In the genomic region with DNA sequence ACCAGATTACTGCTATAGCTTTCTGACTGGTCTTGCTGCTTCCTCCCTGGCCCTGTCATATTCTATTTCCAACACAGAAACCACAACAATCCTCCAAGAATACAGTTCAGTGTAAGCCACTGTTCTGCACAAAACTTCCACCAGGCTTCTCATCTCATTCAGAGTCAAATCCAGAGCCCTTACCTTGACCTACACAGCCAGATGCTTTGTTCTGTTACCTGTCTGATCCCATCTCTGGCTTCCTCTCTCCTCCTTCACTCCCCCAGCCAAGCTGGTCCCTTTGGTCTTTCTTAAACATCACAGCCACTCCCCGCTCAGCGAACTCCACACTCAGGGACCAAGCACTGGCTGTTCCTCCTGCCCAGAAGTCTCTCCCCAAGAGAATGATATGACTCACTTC, we compare ENCODE assay signal across 16 cellular contexts.
DNase-seq lines count a peak whose midpoint lies in the region; ATAC-seq, FAIRE-seq and TF ChIP-seq lines count a peak whose summit lies in the region.
"Had no signal": no experiment of that assay in that cellular context is flagged by ENCODE, and none has a peak within 500 bp of the region (broad histone marks: within the 10 kb centered on the region; RNA-seq: fewer than 3 reads in every experiment).

No MANE protein-coding gene starts in this region.

- in situ Hi-C loops in IMR-90 (cut with MboI; ENCODE audit: low sequenced_read_pairs) = no loop called here
- in situ Hi-C loops in GM12878 (cut with MboI) = no loop called here

- H3K79me1 ChIP-seq in IMR-90 (ENCODE audit: low read depth in 1 of 2, low read length in 2 of 2) = no peaks in the 10 kb centered on the region

- ATAC-seq in GM18870 (IDR thresholded peaks at IDR 0.05; ENCODE audit: unreplicated experiment) = peak; percentile 39
- ATAC-seq in IMR-90 (ENCODE audit: low read depth) = peak; percentile 55; the same call in 1 of the 2 replicates
- peak; percentile 40 for ATAC-seq in GM12878
- ATAC-seq in GM18519 (IDR thresholded peaks at IDR 0.05; ENCODE audit: low FRiP score, unreplicated experiment) = no peak

- H3K4me3 Mint-ChIP-seq in chondrocyte (ENCODE audit: unreplicated experiment) = no peak overlapping the region
- H3K4me3 Mint-ChIP-seq: activated CD4-positive, alpha-beta T cell treated with anti-CD3 and anti-CD28 coated beads, Interleukin-2, amount 10 ng/mL, durations not matched to agents 24 days and 14 days; activated T-helper 17 cell treated with anti-CD3 and anti-CD28 coated beads, Interleukin-2, amount 50 U/mL, for 72 hours had no signal

- H3K27ac Mint-ChIP-seq in chondrocyte (ENCODE audit: unreplicated experiment) = no peak overlapping the region
- H3K27ac Mint-ChIP-seq: activated CD4-positive, alpha-beta T cell treated with anti-CD3 and anti-CD28 coated beads, Interleukin-2, amount 10 ng/mL, durations not matched to agents 24 days and 14 days; activated T-helper 17 cell treated with anti-CD3 and anti-CD28 coated beads, Interleukin-2, amount 50 U/mL, for 72 hours had no signal

- H3K4me1 Mint-ChIP-seq in chondrocyte (ENCODE audit: low read depth) = peaks cover 26% of the 10 kb centered on the region
- H3K4me1 Mint-ChIP-seq: activated T-helper 17 cell treated with anti-CD3 and anti-CD28 coated beads, Interleukin-2, amount 50 U/mL, for 72 hours had no signal

- no peak for TF ChIP-seq POLR2A in IMR-90 (IDR thresholded peaks at IDR 0.05; ENCODE audit: low read depth, low read length)
- no peak for TF ChIP-seq POLR2A in GM12878 (IDR thresholded peaks at IDR 0.05; ENCODE audit: low read depth, low read length)

- H3K27me3 ChIP-seq in IMR-90 (ENCODE audit: control insufficient read depth, insufficient read depth, low read length) (no peaks in the 10 kb centered on the region; the same call in 1 of the 2 replicates), GM12878 (replicated peaks in 1 of 2; ENCODE audit: control insufficient read depth in 2 of 2, insufficient read depth in 2 of 2, low read length in 1 of 2) (no peaks in the 10 kb centered on the region), osteoblast (ENCODE audit: insufficient read depth, low read length) (no peaks in the 10 kb centered on the region)
- H3K27me3 ChIP-seq: spleen, upper lobe of left lung had no signal

- dilution Hi-C loops in IMR-90 (cut with HindIII; ENCODE audit: low sequenced_read_pairs, unreplicated experiment) = no loop called here

- H3K9me3 ChIP-seq in IMR-90 (ENCODE audit: control insufficient read depth, insufficient read depth, low read length) (no peaks in the 10 kb centered on the region), GM12878 (replicated peaks; ENCODE audit: control insufficient read depth, insufficient read depth, low read length) (no peaks in the 10 kb centered on the region), osteoblast (ENCODE audit: low read depth, low read length) (no peaks in the 10 kb centered on the region)
- H3K9me3 ChIP-seq: spleen, upper lobe of left lung had no signal

- DNase-seq in IMR-90 (no peak), GM12878 (ENCODE audit: low read depth, low spot score) (no peak), osteoblast (ENCODE audit: insufficient read length, low spot score, missing footprints) (peak; percentile 58), chondrocyte (ENCODE audit: low spot score) (no peak), COR-L47 (lab: John Stamatoyannopoulos, UW) (no peak)
- no peak for DNase-seq in activated effector memory CD4-positive, alpha-beta T cell treated with anti-CD3 and anti-CD28 coated beads, Interleukin-2, amount 50 U/mL, for 16 hours
- DNase-seq: Calu3, NCI-H2107, spleen, SW 1271, upper lobe of left lung had no signal

- TF ChIP-seq RAD21 in IMR-90 (IDR thresholded peaks at IDR 0.05; ENCODE audit: low read length) (no peak), GM12878 (IDR thresholded peaks at IDR 0.05; ENCODE audit: insufficient read depth, low read depth, low read length) (no peak)

- SMC1A ChIA-PET in GM12878 (lab: Charles Lee; ENCODE audit: uncharacterized antibody, unreplicated experiment) = interaction anchor here (0.8 to 1.6 kb wide), 2 partner anchors 49 to 154 kb away, joined by 3 read pairs; no protein-coding TSS in a partner anchor

- H3K4me1 ChIP-seq in IMR-90 (ENCODE audit: control insufficient read depth, insufficient read depth, low read length) = peaks cover 2% of the 10 kb centered on the region; the same call in 1 of the 2 replicates
- H3K4me1 ChIP-seq in GM12878 (ENCODE audit: control insufficient read depth, insufficient read depth, low read length) = 0 out of 2 replicates have a peak, but pooled peaks cover 5% of the 10 kb centered on the region
- peaks cover 32% of the 10 kb centered on the region for H3K4me1 ChIP-seq in osteoblast (ENCODE audit: insufficient read depth, low read length)
- H3K4me1 ChIP-seq: upper lobe of left lung had no signal

- H3K4me2 ChIP-seq in IMR-90 (ENCODE audit: low read depth, low read length) = no peak overlapping the region
- H3K4me2 ChIP-seq in GM12878 (ENCODE audit: control insufficient read depth, insufficient read depth) = no peak overlapping the region
- no peak overlapping the region for H3K4me2 ChIP-seq in osteoblast (ENCODE audit: insufficient read depth, low read length)
- H3K4me2 ChIP-seq: KMS-11 had no signal

- no peak overlapping the region for H3K18ac ChIP-seq in IMR-90 (ENCODE audit: low read depth, low read length)

- RAD21 ChIA-PET in GM12878 (lab: Charles Lee; ENCODE audit: unreplicated experiment) = no interaction called here

- H3K27me3 Mint-ChIP-seq in chondrocyte (ENCODE audit: low read depth) = no peaks in the 10 kb centered on the region

- no peak for TF ChIP-seq EP300 in GM12878 (IDR thresholded peaks at IDR 0.05; ENCODE audit: borderline replicate concordance in 1 of 2, control insufficient read depth in 1 of 2, low read depth in 2 of 2, low read length in 2 of 2)

- no peak overlapping the region for H4K8ac ChIP-seq in IMR-90 (ENCODE audit: low read depth in 2 of 2, low read length in 2 of 2)

- H3K56ac ChIP-seq in IMR-90 (ENCODE audit: extremely low read depth, insufficient read depth, low read length) = no peak overlapping the region

- no peak overlapping the region for H2AK9ac ChIP-seq in IMR-90 (replicated peaks; ENCODE audit: low read depth, low read length, poor library complexity)

- no peak overlapping the region for H3K23ac ChIP-seq in IMR-90 (ENCODE audit: low read depth, low read length)

- H3K27ac ChIP-seq in IMR-90 (ENCODE audit: insufficient read depth, low read length) = no peak overlapping the region
- H3K27ac ChIP-seq in GM12878 (ENCODE audit: control insufficient read depth, insufficient read depth) = no peak overlapping the region
- H3K27ac ChIP-seq in osteoblast (ENCODE audit: low read depth, low read length) = no peak overlapping the region
- H3K27ac ChIP-seq: KMS-11, upper lobe of left lung had no signal

- no peak for FAIRE-seq in GM12878 (lab: Jason Lieb, UNC)

- no peak overlapping the region for H2BK15ac ChIP-seq in IMR-90 (ENCODE audit: low read depth, low read length)

- H3K9ac ChIP-seq in IMR-90 (ENCODE audit: low read depth, low read length) (no peak overlapping the region), GM12878 (ENCODE audit: control insufficient read depth, insufficient read depth, low read length) (no peak overlapping the region)
- H3K9ac ChIP-seq: KMS-11 had no signal

- H3K9me3 Mint-ChIP-seq in chondrocyte (ENCODE audit: low read depth) = no peaks in the 10 kb centered on the region
- H3K9me3 Mint-ChIP-seq: activated CD4-positive, alpha-beta T cell treated with anti-CD3 and anti-CD28 coated beads, Interleukin-2, amount 10 ng/mL, durations not matched to agents 24 days and 14 days; activated T-helper 17 cell treated with anti-CD3 and anti-CD28 coated beads, Interleukin-2, amount 50 U/mL, for 72 hours had no signal

- H3K4me3 ChIP-seq in IMR-90 (ENCODE audit: insufficient read depth, low read depth, low read length) (no peak overlapping the region), GM12878 (no peak overlapping the region), osteoblast (ENCODE audit: insufficient read depth, low read length) (no peak overlapping the region)
- H3K4me3 ChIP-seq: spleen, upper lobe of left lung had no signal

- H3K79me2 ChIP-seq in GM12878 (ENCODE audit: control insufficient read depth, insufficient read depth, low read length) = no peaks in the 10 kb centered on the region
- H3K79me2 ChIP-seq in osteoblast (ENCODE audit: insufficient read depth, low read length) = no peaks in the 10 kb centered on the region

- H3K9me1 ChIP-seq in IMR-90 (ENCODE audit: insufficient read depth, low read length) = 0 out of 2 replicates have a peak, but pooled peaks cover 3% of the 10 kb centered on the region

- no peak overlapping the region for H4K5ac ChIP-seq in IMR-90 (ENCODE audit: low read depth, low read length)

- H3K36me3 ChIP-seq in IMR-90 (ENCODE audit: control insufficient read depth, insufficient read depth, low read length) (no peaks in the 10 kb centered on the region), GM12878 (ENCODE audit: control insufficient read depth in 2 of 2, insufficient read depth in 2 of 2, low read length in 1 of 2) (no peaks in the 10 kb centered on the region), osteoblast (ENCODE audit: insufficient read depth, low read length) (no peaks in the 10 kb centered on the region)
- H3K36me3 ChIP-seq: spleen, upper lobe of left lung had no signal

- no peak overlapping the region for H4K91ac ChIP-seq in IMR-90 (ENCODE audit: insufficient read depth, low read depth, low read length)

- H2BK120ac ChIP-seq in IMR-90 (ENCODE audit: low read depth, low read length) = no peak overlapping the region

- H2AK5ac ChIP-seq in IMR-90 (ENCODE audit: low read depth, low read length) = no peak overlapping the region

- CTCF ChIA-PET in IMR-90 (lab: Yijun Ruan, JAX) = no interaction called here
- CTCF ChIA-PET in GM12878 (lab: Yijun Ruan, JAX) = no interaction called here

- H4K20me1 ChIP-seq in IMR-90 (ENCODE audit: insufficient read depth, low read length) (no peaks in the 10 kb centered on the region), GM12878 (ENCODE audit: control insufficient read depth, insufficient read depth) (no peaks in the 10 kb centered on the region), osteoblast (ENCODE audit: insufficient read depth, low read length) (no peaks in the 10 kb centered on the region)

- BruUV-seq in IMR-90 (replicated peaks; lab: Mats Ljungman, UMichigan) (no TSS peak), GM12878 (replicated peaks; lab: Mats Ljungman, UMichigan) (no TSS peak)

- POLR2A ChIA-PET in IMR-90 (lab: Charles Lee; ENCODE audit: unreplicated experiment) = no interaction called here
- POLR2A ChIA-PET in GM12878 (lab: Charles Lee) = no interaction called here

- no CpG with 5 or more reads among the region's 2 CpGs for WGBS in IMR-90 (ENCODE audit: extremely low coverage in 2 of 2, insufficient read length in 1 of 2), 2 experiments
- WGBS in GM12878 (ENCODE audit: insufficient coverage, insufficient replicate concordance, low lambda C conversion rate, missing lambda C conversion rate) = 79% methylated on average over 2 of the region's 2 CpGs

- TF ChIP-seq CTCF in IMR-90 (conservative IDR thresholded peaks at IDR 0.05; ENCODE audit: low read depth, low read length) = no peak
- TF ChIP-seq CTCF in GM12878 (IDR thresholded peaks at IDR 0.05 in 2 of 3, conservative IDR thresholded peaks at IDR 0.05 in 1 of 3; ENCODE audit: control insufficient read depth in 2 of 3, extremely low read depth in 1 of 3, insufficient read depth in 1 of 3, low read depth in 3 of 3, low read length in 3 of 3) = no peak
- TF ChIP-seq CTCF in osteoblast (IDR thresholded peaks at IDR 0.05; ENCODE audit: extremely low read depth, low read depth, low read length) = peak; percentile 11
- TF ChIP-seq CTCF in chondrocyte (IDR thresholded peaks at IDR 0.05) = no peak

- intact Hi-C loops in IMR-90 (cut with micrococcal nuclease) (no loop called here), GM12878 (cut with micrococcal nuclease; ENCODE audit: unreplicated experiment) (no loop called here)

- H3K14ac ChIP-seq in IMR-90 (replicated peaks; ENCODE audit: low read depth, low read length) = no peak overlapping the region

- H2AFZ ChIP-seq in IMR-90 (replicated peaks; ENCODE audit: low read length, poor library complexity) (peak overlapping the region; percentile 35), GM12878 (ENCODE audit: control insufficient read depth, low read depth, low read length) (no peak overlapping the region), osteoblast (ENCODE audit: low read length) (no peak overlapping the region)

- H3K36me3 Mint-ChIP-seq in chondrocyte (ENCODE audit: low read depth) = no peaks in the 10 kb centered on the region

- H3K4ac ChIP-seq in IMR-90 (ENCODE audit: low read depth, low read length) = no peak overlapping the region

- no peak overlapping the region for H2BK20ac ChIP-seq in IMR-90 (ENCODE audit: low read depth, low read length)

- H2BK5ac ChIP-seq in IMR-90 (ENCODE audit: low read depth, low read length, poor library complexity, severe bottlenecking) = no peak overlapping the region
